Comparison of ENCODE assay signal across 1 cellular context in the genomic region with DNA sequence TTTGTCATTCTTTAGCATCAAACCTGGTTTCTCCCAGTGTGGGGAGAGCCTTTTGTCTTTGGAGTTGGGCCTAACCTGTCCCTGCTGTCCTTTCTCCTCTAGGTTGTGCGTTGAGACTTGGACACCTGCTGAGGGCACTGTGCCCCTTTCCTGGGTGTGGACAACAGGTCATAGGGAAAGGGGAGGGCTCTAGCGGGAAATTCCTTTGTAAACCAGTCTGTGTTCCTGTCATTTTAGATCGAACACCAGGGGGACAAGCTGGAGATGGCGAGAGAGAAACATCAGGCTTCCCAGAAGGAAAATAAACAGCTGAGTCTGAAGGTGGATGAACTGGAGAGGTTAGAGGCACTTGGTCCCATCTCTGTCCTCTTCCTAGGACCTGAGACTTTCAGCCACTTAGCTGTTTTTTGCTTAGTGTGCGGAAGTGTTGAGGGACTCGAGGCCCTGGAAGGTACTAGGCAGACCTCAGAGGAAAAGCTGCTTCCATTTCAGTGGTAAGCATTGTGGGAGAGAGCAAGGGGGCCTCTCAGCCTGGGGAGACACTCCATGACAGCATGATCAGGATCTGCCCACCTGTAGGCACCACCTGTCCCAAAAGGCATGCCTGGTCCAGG.
TF ChIP-seq lines count a peak whose summit lies in the region.

No MANE protein-coding gene starts in this region.

TF ChIP-seq in K562, 482 proteins besides CTCF, POLR2A, EP300 and RAD21:
- TF ChIP-seq RBM39 (optimal IDR thresholded peaks at IDR 0.05; ENCODE audit: low read depth, low read length) (no peak), C11orf30 (IDR thresholded peaks at IDR 0.05; ENCODE audit: low read depth) (0 out of 2 replicates have a peak, but pooled peaks have one; percentile 4), SMARCA5 (IDR thresholded peaks at IDR 0.05) (no peak), ZNF316 (IDR thresholded peaks at IDR 0.05) (peak; percentile 50)
